Comparison of ENCODE assay signal across 20 cellular contexts in the genomic region with DNA sequence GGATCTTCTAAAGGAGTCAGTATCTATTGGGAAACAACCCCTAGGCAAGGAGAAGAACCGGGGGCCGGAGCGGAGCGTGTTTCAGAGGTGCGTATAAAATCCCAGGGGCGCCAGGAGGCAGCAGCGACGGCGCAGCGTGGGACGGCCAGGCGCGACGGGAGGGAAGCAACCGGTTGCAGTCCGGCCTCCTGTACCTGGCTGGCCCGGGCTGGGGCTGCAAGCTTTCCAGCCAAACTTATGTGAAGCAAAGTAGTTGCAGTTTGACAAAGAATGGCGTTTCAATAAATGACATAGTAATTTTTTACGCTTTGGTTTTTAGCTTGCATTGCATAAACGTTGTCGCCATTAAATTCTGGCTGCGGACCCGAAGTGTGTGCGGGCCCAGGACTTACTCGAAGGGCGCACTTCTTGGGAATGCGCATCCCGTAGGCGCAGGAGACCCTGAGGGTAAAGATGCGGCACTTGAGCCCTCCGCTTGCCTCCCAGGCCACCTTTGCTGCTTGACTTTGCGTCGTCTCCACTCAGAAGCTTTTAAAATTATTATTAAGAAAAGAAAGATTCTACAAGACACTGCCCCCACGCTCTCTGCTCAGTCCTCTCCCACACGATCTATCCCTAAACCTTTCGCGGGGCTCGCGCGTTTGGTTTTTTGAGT. TPM values are rescaled to one million over a fixed set of nuclear protein-coding genes. Genes with fewer than 3 reads are reported as not detected.
DNase-seq lines count a peak whose midpoint lies in the region; ATAC-seq and TF ChIP-seq lines count a peak whose summit lies in the region.
"Had no signal": no experiment of that assay in that cellular context is flagged by ENCODE, and none has a peak within 500 bp of the region (broad histone marks: within the 10 kb centered on the region; RNA-seq: fewer than 3 reads in every experiment).

No MANE protein-coding gene starts in this region.

- H3K4me1 Mint-ChIP-seq in activated CD4-positive, alpha-beta T cell treated with anti-CD3 and anti-CD28 coated beads, Interleukin-2, amount 10 ng/mL, durations not matched to agents 24 days and 14 days: peaks cover 8% of the 10 kb centered on the region
- peaks cover 13 to 19% of the 10 kb centered on the region in 2 donors for H3K4me1 Mint-ChIP-seq in effector memory CD8-positive, alpha-beta T cell (ENCODE audit: low read depth in 2 of 2)

- POLR2A ChIA-PET in GM10248 (lab: Yijun Ruan, JAX): no interaction called here

- DNase-seq in activated CD4-positive, alpha-beta T cell treated with anti-CD3 and anti-CD28 coated beads, Interleukin-2, amount 10 ng/mL, durations not matched to agents 24 days and 14 days: no peak
- no peak for DNase-seq in activated CD4-positive, alpha-beta T cell treated with anti-CD3 and anti-CD28 coated beads, Interleukin-2, amount 50 U/mL, for 48 hours
- DNase-seq in HL-60 (ENCODE audit: low read depth in 1 of 2, low spot score in 1 of 2) (no peak), trophoblast cell (no peak), GM10248 (ENCODE audit: extremely low spot score) (no peak), NCI-H774 (lab: John Stamatoyannopoulos, UW) (no peak)
- DNase-seq in effector memory CD8-positive, alpha-beta T cell: no peak
- DNase-seq: activated CD4-positive, alpha-beta T cell treated with anti-CD3 and anti-CD28 coated beads, Interleukin-2, amount 50 U/mL, for 4 hours; activated naive CD4-positive, alpha-beta T cell; DMS79 treated with DMSO at 0.1 percent for 48 hours; mesenchymal stem cell; NCI-H1417 had no signal

- no peak overlapping the region for H3K23ac ChIP-seq in trophoblast cell (ENCODE audit: low read length)

- no peak overlapping the region for H2BK5ac ChIP-seq in trophoblast cell (ENCODE audit: low read depth, low read length, poor library complexity)

- H3K9ac ChIP-seq in trophoblast cell (ENCODE audit: low read length): no peak overlapping the region

- peaks cover 21 to 24% of the 10 kb centered on the region in 2 experiments for H3K4me1 ChIP-seq in trophoblast cell (ENCODE audit: control insufficient read depth in 1 of 2, insufficient read depth in 2 of 2, low read length in 2 of 2)

- intact Hi-C loops in activated CD4-positive, alpha-beta T cell treated with anti-CD3 and anti-CD28 coated beads, Interleukin-2, amount 10 ng/mL, durations not matched to agents 24 days and 14 days (cut with micrococcal nuclease): loop anchor here (2.0 to 5.0 kb wide), 4 partner anchors 105 to 635 kb away; partner anchors contain the start of gene CCDC73

- TF ChIP-seq CTCF in HL-60 (IDR thresholded peaks at IDR 0.05; ENCODE audit: insufficient read depth, low read length) (no peak), GM10248 (IDR thresholded peaks at IDR 0.05; ENCODE audit: control extremely low read depth, extremely low read depth, low read depth, missing control alignments) (no peak)

- no peak overlapping the region for H2AK5ac ChIP-seq in trophoblast cell (ENCODE audit: low read length)

- H4K12ac ChIP-seq in trophoblast cell (ENCODE audit: low read depth, low read length): no peak overlapping the region

- H3K18ac ChIP-seq in trophoblast cell (ENCODE audit: low read length): no peak overlapping the region

- WGBS in trophoblast cell (ENCODE audit: extremely low coverage, insufficient coverage, insufficient read length): no CpG with 5 or more reads among the region's 40 CpGs

- H3K27ac ChIP-seq in HL-60 (replicated peaks) (peak overlapping the region; percentile 93; the same call in 1 of the 2 replicates), trophoblast cell (ENCODE audit: low read depth, low read length) (no peak overlapping the region)
- H3K27ac ChIP-seq: esophagus muscularis mucosa, thoracic aorta had no signal

- H2AFZ ChIP-seq in trophoblast cell (ENCODE audit: insufficient read depth, low read length, poor library complexity): peak overlapping the region; percentile 19

- no peaks in the 10 kb centered on the region for H3K27me3 ChIP-seq in HL-60 (ENCODE audit: insufficient read depth, poor library complexity, severe bottlenecking)
- H3K27me3 ChIP-seq in trophoblast cell (ENCODE audit: insufficient read depth, low read length): peaks cover 76% of the 10 kb centered on the region

- H3K27ac Mint-ChIP-seq in activated CD4-positive, alpha-beta T cell treated with anti-CD3 and anti-CD28 coated beads, Interleukin-2, amount 10 ng/mL, durations not matched to agents 24 days and 14 days: peak overlapping the region; percentile 62
- H3K27ac Mint-ChIP-seq in effector memory CD8-positive, alpha-beta T cell: no peak overlapping the region

- peak overlapping the region; percentile 27 for H3K4me2 ChIP-seq in trophoblast cell (ENCODE audit: low read length)

- no peak overlapping the region for H2BK12ac ChIP-seq in trophoblast cell (ENCODE audit: low read length)

- H4K91ac ChIP-seq in trophoblast cell (ENCODE audit: low read depth, low read length): no peak overlapping the region

- H4K8ac ChIP-seq in trophoblast cell (ENCODE audit: low read depth, low read length): no peak overlapping the region

- no peak overlapping the region for H3K14ac ChIP-seq in trophoblast cell (ENCODE audit: low read length)

- H2BK120ac ChIP-seq in trophoblast cell (ENCODE audit: insufficient read depth, low read length, poor library complexity): no peak overlapping the region

- ATAC-seq in effector memory CD8-positive, alpha-beta T cell (replicated peaks): no peak
- ATAC-seq in GM21381 (IDR thresholded peaks at IDR 0.05; ENCODE audit: unreplicated experiment): no peak
- ATAC-seq: GM12878 had no signal

- H3K36me3 ChIP-seq in trophoblast cell (ENCODE audit: control insufficient read depth in 1 of 2, insufficient read depth in 2 of 2, low read length in 2 of 2): no peaks in the 10 kb centered on the region
- H3K36me3 ChIP-seq: thoracic aorta had no signal

- peaks cover 5% of the 10 kb centered on the region for H3K9me3 Mint-ChIP-seq in activated CD4-positive, alpha-beta T cell treated with anti-CD3 and anti-CD28 coated beads, Interleukin-2, amount 10 ng/mL, durations not matched to agents 24 days and 14 days
- no peaks in the 10 kb centered on the region for H3K9me3 Mint-ChIP-seq in effector memory CD8-positive, alpha-beta T cell

- CTCF ChIA-PET in GM10248 (lab: Yijun Ruan, JAX): no interaction called here

- H3K4me3 ChIP-seq in HL-60 (replicated peaks; ENCODE audit: insufficient read depth, low read length) (peak overlapping the region; percentile 40), trophoblast cell (ENCODE audit: low read depth, low read length) (no peak overlapping the region)
- H3K4me3 ChIP-seq: GM12878 had no signal

- H3K79me2 ChIP-seq in trophoblast cell (ENCODE audit: control insufficient read depth, insufficient read depth, low read length, poor library complexity): no peaks in the 10 kb centered on the region

- no peak overlapping the region for H3K4ac ChIP-seq in trophoblast cell (ENCODE audit: low read depth, low read length)

- H3K27me3 Mint-ChIP-seq in activated CD4-positive, alpha-beta T cell treated with anti-CD3 and anti-CD28 coated beads, Interleukin-2, amount 10 ng/mL, durations not matched to agents 24 days and 14 days: peaks cover 79% of the 10 kb centered on the region
- peaks cover 84 to 94% of the 10 kb centered on the region in 2 donors for H3K27me3 Mint-ChIP-seq in effector memory CD8-positive, alpha-beta T cell

- no peak overlapping the region for H3K4me3 Mint-ChIP-seq in activated CD4-positive, alpha-beta T cell treated with anti-CD3 and anti-CD28 coated beads, Interleukin-2, amount 10 ng/mL, durations not matched to agents 24 days and 14 days
- peak overlapping the region; percentile 13 to 41 for H3K4me3 Mint-ChIP-seq in effector memory CD8-positive, alpha-beta T cell

- H3K9me3 ChIP-seq in trophoblast cell (ENCODE audit: insufficient read depth, low read depth, low read length): peaks cover 9% of the 10 kb centered on the region
- H3K9me3 ChIP-seq: esophagus muscularis mucosa, thoracic aorta had no signal

- H3K36me3 Mint-ChIP-seq in activated CD4-positive, alpha-beta T cell treated with anti-CD3 and anti-CD28 coated beads, Interleukin-2, amount 10 ng/mL, durations not matched to agents 24 days and 14 days (ENCODE audit: low read depth): peaks cover 3% of the 10 kb centered on the region
- H3K36me3 Mint-ChIP-seq in effector memory CD8-positive, alpha-beta T cell (ENCODE audit: insufficient read depth): no peaks in the 10 kb centered on the region
- H3K36me3 Mint-ChIP-seq: IgD-negative memory B cell had no signal

- H3K79me1 ChIP-seq in trophoblast cell (ENCODE audit: low read length): peaks cover 3% of the 10 kb centered on the region

RNA-seq across cellular contexts. Expression of gene WT1, which starts 1.5 kb away (rescaled TPM):
- total RNA-seq in activated CD4-positive, alpha-beta T cell treated with anti-CD3 and anti-CD28 coated beads, Interleukin-2, amount 10 ng/mL, durations not matched to agents 24 days and 14 days: not detected in 2 replicates
- 1.1 and 1.3 TPM in 2 replicates for polyA plus RNA-seq in trophoblast cell (2013)
- total RNA-seq: chondrocyte; GM12878; smooth muscle cell; T-helper 2 cell treated with Interferon-gamma antibody and Interleukin-4, amounts not matched to agents 100 ng/mL and 5 ng/mL, for 36 hours had no signal
- polyA plus RNA-seq: IgD-negative memory B cell, smooth muscle cell had no signal
